ENCODE assay signal across 18 cellular contexts in the genomic region with DNA sequence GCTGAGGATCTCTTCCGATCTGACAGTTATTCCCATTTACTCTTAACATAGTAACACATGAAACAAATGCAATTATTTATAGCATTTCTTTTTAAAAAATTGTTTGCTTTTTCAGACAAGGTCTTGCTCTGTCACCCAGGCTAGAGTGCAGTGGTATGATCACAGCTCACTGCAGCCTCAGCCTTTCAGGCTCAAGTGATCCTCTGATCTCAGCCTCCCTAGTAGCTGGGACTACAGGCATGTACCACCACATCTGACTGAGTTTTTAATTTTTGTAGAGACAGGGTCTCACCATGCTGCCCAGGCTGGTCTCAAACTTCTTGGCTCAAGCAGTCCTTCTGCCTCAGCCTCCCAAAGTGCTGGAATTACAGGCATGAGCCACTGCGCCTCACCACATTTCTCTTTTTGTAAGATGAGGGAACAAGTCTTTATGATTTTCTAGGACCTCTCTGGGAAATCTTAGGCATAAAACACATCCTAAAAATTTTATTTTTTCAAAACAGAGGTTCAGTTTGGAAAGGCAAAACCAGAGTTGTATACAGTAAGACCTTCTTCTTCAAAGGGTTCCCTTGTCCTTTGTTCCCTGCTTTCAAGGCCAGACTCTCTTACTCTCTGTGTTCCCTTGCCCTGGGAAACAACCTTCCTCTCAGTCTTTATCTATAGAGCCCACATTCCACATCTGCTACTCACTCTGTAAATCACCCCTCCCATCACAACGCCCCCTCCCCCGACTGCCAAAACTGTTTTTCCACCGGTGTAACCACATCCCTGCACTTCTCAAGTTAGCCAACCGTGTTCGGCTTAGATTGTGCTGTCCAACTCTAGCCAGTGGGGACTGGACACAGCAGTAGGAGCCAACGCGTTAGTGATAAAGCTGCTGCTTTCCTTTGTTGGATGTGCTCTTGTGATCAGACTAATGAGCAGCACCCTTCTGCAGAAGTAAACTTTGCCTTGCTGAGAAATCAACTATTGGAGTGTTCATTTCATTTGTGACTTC. TPM values are rescaled to one million over a fixed set of nuclear protein-coding genes. Genes with fewer than 3 reads are reported as not detected.
DNase-seq lines count a peak whose midpoint lies in the region; ATAC-seq and TF ChIP-seq lines count a peak whose summit lies in the region.
"Had no signal": no experiment of that assay in that cellular context is flagged by ENCODE, and none has a peak within 500 bp of the region (broad histone marks: within the 10 kb centered on the region; RNA-seq: fewer than 3 reads in every experiment).

No MANE protein-coding gene starts in this region.

- DNase-seq in ELF-1 (ENCODE audit: low read depth, low spot score) (peak; percentile 20), adipocyte (ENCODE audit: low read depth) (no peak), esophagus muscularis mucosa (ENCODE audit: extremely low spot score) (peak; percentile 62), progenitor cell of endocrine pancreas (ENCODE audit: low spot score, unreplicated experiment) (no peak), NCI-H1417 (lab: John Stamatoyannopoulos, UW) (no peak), UCSD-AML1 (lab: John Stamatoyannopoulos, UW; ENCODE audit: unreplicated experiment) (no peak)
- DNase-seq: CD8-positive, alpha-beta T cell; DMS79 treated with DMSO at 0.1 percent for 48 hours; HFFc6; Karpas-422; MM.1S; NCI-H1092 treated with DMSO at 0.1 percent for 48 hours; NCI-H1694; NCI-H510A treated with DMSO at 0.1 percent for 48 hours; PC-9 had no signal

- peaks cover 20% of the 10 kb centered on the region for H3K36me3 Mint-ChIP-seq in progenitor cell of endocrine pancreas (ENCODE audit: insufficient read depth)

- H3K9ac ChIP-seq in adipocyte (ENCODE audit: low read length): no peak overlapping the region
- H3K9ac ChIP-seq: BLaER1 had no signal

- peak overlapping the region; percentile 81 for H3K27ac Mint-ChIP-seq in progenitor cell of endocrine pancreas
- H3K27ac Mint-ChIP-seq: CD8-positive, alpha-beta T cell; GM23338; HFFc6 had no signal

- no peak overlapping the region for H3K4me3 Mint-ChIP-seq in progenitor cell of endocrine pancreas (ENCODE audit: low read depth)
- H3K4me3 Mint-ChIP-seq: CD8-positive, alpha-beta T cell; GM23338; HFFc6 had no signal

- intact Hi-C loops in esophagus muscularis mucosa (cut with DNase I): no loop called here

- H3K4me1 ChIP-seq in adipocyte (ENCODE audit: control insufficient read depth, insufficient read depth, low read length) (peaks cover 12% of the 10 kb centered on the region), esophagus muscularis mucosa (peaks cover 0 to 3% (median 0%) of the 10 kb centered on the region in 4 donors)

- no peak for TF ChIP-seq CTCF in esophagus muscularis mucosa (IDR thresholded peaks at IDR 0.05)
- no peak for TF ChIP-seq CTCF in progenitor cell of endocrine pancreas (IDR thresholded peaks at IDR 0.05; ENCODE audit: unreplicated experiment)

- peaks cover 15% of the 10 kb centered on the region for H3K9me3 ChIP-seq in adipocyte (ENCODE audit: control insufficient read depth, low read length)
- peaks cover 0 to 15% (median 5%) of the 10 kb centered on the region in 4 donors for H3K9me3 ChIP-seq in esophagus muscularis mucosa

- H3K4me1 Mint-ChIP-seq in progenitor cell of endocrine pancreas (ENCODE audit: low read depth): peaks cover 3% of the 10 kb centered on the region
- H3K4me1 Mint-ChIP-seq: GM23338 had no signal

- H3K27me3 Mint-ChIP-seq in progenitor cell of endocrine pancreas: no peaks in the 10 kb centered on the region

- 91% methylated on average over 9 of the region's 9 CpGs for WGBS in esophagus muscularis mucosa

- no peaks in the 10 kb centered on the region for H3K27me3 ChIP-seq in adipocyte (replicated peaks; ENCODE audit: control insufficient read depth, insufficient read depth, low read length)
- H3K27me3 ChIP-seq in esophagus muscularis mucosa: no peaks in the 10 kb centered on the region
- H3K27me3 ChIP-seq: BLaER1 had no signal

- H3K27ac ChIP-seq in esophagus muscularis mucosa (replicated peaks in 1 of 4): peak overlapping the region in 3 of 4 donors; percentile 11 to 48 (median 41)
- H3K27ac ChIP-seq: BLaER1, PC-9 had no signal

- no peak for ATAC-seq in GM21423 (IDR thresholded peaks at IDR 0.05; ENCODE audit: unreplicated experiment)
- ATAC-seq: CD8-positive, alpha-beta T cell; GM23338 had no signal

- no peak for TF ChIP-seq POLR2A in esophagus muscularis mucosa (IDR thresholded peaks at IDR 0.05; ENCODE audit: low read depth)

- peaks cover 11% of the 10 kb centered on the region for H3K9me3 Mint-ChIP-seq in progenitor cell of endocrine pancreas (ENCODE audit: low read depth)

- H3K4me3 ChIP-seq in adipocyte (ENCODE audit: low read length) (peak overlapping the region; percentile 4), esophagus muscularis mucosa (no peak overlapping the region)
- H3K4me3 ChIP-seq: BLaER1, GM23338, PC-9 had no signal

- TF ChIP-seq EP300 in esophagus muscularis mucosa (IDR thresholded peaks at IDR 0.05): no peak

- peaks cover 3% of the 10 kb centered on the region for H3K36me3 ChIP-seq in adipocyte (ENCODE audit: control insufficient read depth, insufficient read depth, low read length, severe bottlenecking)
- peaks cover 0 to 28% (median 14%) of the 10 kb centered on the region in 4 donors for H3K36me3 ChIP-seq in esophagus muscularis mucosa

RNA-seq across cellular contexts. Expression of a gene that starts 56.2 kb away (rescaled TPM):
- total RNA-seq in esophagus muscularis mucosa (10 to 100 TPM; 10.3 to 18.6 (median 14.9) TPM), progenitor cell of endocrine pancreas (16.2 and 19.6 TPM in 2 replicates)

Comparison
In these comparisons a context has a peak if more than half of its experiments do, and no peak if none do; other contexts are left out.
1. DNase-seq: peak in ELF-1 (single experiment) and esophagus muscularis mucosa (single experiment); none in adipocyte (single experiment), progenitor cell of endocrine pancreas (single experiment), NCI-H1417 (0 of 3) and UCSD-AML1 (single experiment).